19 cellular contexts compared by ENCODE assay signal in genomic region chr3:14120111-14120920, GRCh38. TPM values are rescaled to one million over a fixed set of nuclear protein-coding genes. Genes with fewer than 3 reads are reported as not detected.
DNase-seq lines count a peak whose midpoint lies in the region; ATAC-seq and TF ChIP-seq lines count a peak whose summit lies in the region.
"Had no signal": no experiment of that assay in that cellular context is flagged by ENCODE, and none has a peak within 500 bp of the region (broad histone marks: within the 10 kb centered on the region; RNA-seq: fewer than 3 reads in every experiment).

No MANE protein-coding gene starts in this region.

- peak overlapping the region; percentile 35 for H3K27ac Mint-ChIP-seq in activated CD4-positive, alpha-beta T cell treated with anti-CD3 and anti-CD28 coated beads for 36 hours
- H3K27ac Mint-ChIP-seq in stimulated activated naive CD8-positive, alpha-beta T cell treated with anti-CD3 and anti-CD28 coated beads, Interleukin-15, Interleukin-2, amounts not matched to agents 100 ng/mL and 50 ng/mL, for 24 hours, result peak overlapping the region; percentile 28
- H3K27ac Mint-ChIP-seq in neural crest cell (ENCODE audit: unreplicated experiment), result peak overlapping the region; percentile 7
- H3K27ac Mint-ChIP-seq: HFFc6 had no signal

- H3K36me3 Mint-ChIP-seq in activated CD4-positive, alpha-beta T cell treated with anti-CD3 and anti-CD28 coated beads for 36 hours (ENCODE audit: low read depth), result peaks cover 42% of the 10 kb centered on the region
- peaks cover 54% of the 10 kb centered on the region for H3K36me3 Mint-ChIP-seq in stimulated activated naive CD8-positive, alpha-beta T cell treated with anti-CD3 and anti-CD28 coated beads, Interleukin-15, Interleukin-2, amounts not matched to agents 100 ng/mL and 50 ng/mL, for 24 hours (ENCODE audit: low read depth)
- peaks cover 3% of the 10 kb centered on the region for H3K36me3 Mint-ChIP-seq in neural crest cell (ENCODE audit: low read depth)

- no peaks in the 10 kb centered on the region for H3K27me3 Mint-ChIP-seq in activated CD4-positive, alpha-beta T cell treated with anti-CD3 and anti-CD28 coated beads for 36 hours
- H3K27me3 Mint-ChIP-seq in stimulated activated naive CD8-positive, alpha-beta T cell treated with anti-CD3 and anti-CD28 coated beads, Interleukin-15, Interleukin-2, amounts not matched to agents 100 ng/mL and 50 ng/mL, for 24 hours, result no peaks in the 10 kb centered on the region
- H3K27me3 Mint-ChIP-seq in neural crest cell (ENCODE audit: low read depth), result no peaks in the 10 kb centered on the region

- DNase-seq in activated CD4-positive, alpha-beta T cell treated with anti-CD3 and anti-CD28 coated beads for 36 hours, result no peak
- no peak for DNase-seq in activated CD4-positive, alpha-beta T cell treated with anti-CD3 and anti-CD28 coated beads, Interleukin-2, amount 50 U/mL, for 48 hours
- no peak for DNase-seq in stimulated activated naive CD8-positive, alpha-beta T cell treated with anti-CD3 and anti-CD28 coated beads, Interleukin-15, Interleukin-2, amounts not matched to agents 100 U/mL and 50 U/mL, for 24 hours
- no peak for DNase-seq in neural crest cell (ENCODE audit: low read depth, low spot score)
- DNase-seq in NCI-H1092 treated with DMSO at 0.1 percent for 48 hours (lab: John Stamatoyannopoulos, UW), result no peak
- no peak for DNase-seq in NCI-H748 (lab: John Stamatoyannopoulos, UW; ENCODE audit: unreplicated experiment)
- no peak for DNase-seq in effector CD8-positive, alpha-beta T cell (lab: John Stamatoyannopoulos, UW)
- DNase-seq: C1 segment of cervical spinal cord, COR-L47, DMS153, EL, HFFc6, KBM-7, MG63, NCI-H187 treated with DMSO at 0.1 percent for 48 hours, NCI-H2171 treated with DMSO at 0.1 percent for 48 hours, NCI-H510A treated with DMSO at 0.1 percent for 48 hours, Peyer's patch had no signal

- CTCF ChIA-PET in activated CD4-positive, alpha-beta T cell treated with anti-CD3 and anti-CD28 coated beads for 36 hours (lab: Charles Lee), result no interaction called here

- no peak for TF ChIP-seq CTCF in neural crest cell (conservative IDR thresholded peaks at IDR 0.05)

- ATAC-seq in activated CD4-positive, alpha-beta T cell treated with anti-CD3 and anti-CD28 coated beads for 36 hours, result no peak
- ATAC-seq in stimulated activated naive CD8-positive, alpha-beta T cell treated with anti-CD3 and anti-CD28 coated beads, Interleukin-15, Interleukin-2, amounts not matched to agents 100 U/mL and 50 U/mL, for 24 hours, result no peak

- intact Hi-C loops in activated CD4-positive, alpha-beta T cell treated with anti-CD3 and anti-CD28 coated beads for 36 hours (cut with DNase I, micrococcal nuclease), result loop anchor here in 1 of 2 experiments (5.0 to 10.0 kb wide), 4 partner anchors 468 to 1108 kb away; partner anchors contain the start of genes MRPS25 and NUP210

- no peaks in the 10 kb centered on the region for H3K9me3 Mint-ChIP-seq in activated CD4-positive, alpha-beta T cell treated with anti-CD3 and anti-CD28 coated beads for 36 hours (ENCODE audit: low read depth)
- H3K9me3 Mint-ChIP-seq in stimulated activated naive CD8-positive, alpha-beta T cell treated with anti-CD3 and anti-CD28 coated beads, Interleukin-15, Interleukin-2, amounts not matched to agents 100 ng/mL and 50 ng/mL, for 24 hours, result no peaks in the 10 kb centered on the region
- H3K9me3 Mint-ChIP-seq in neural crest cell, result no peaks in the 10 kb centered on the region
- H3K9me3 Mint-ChIP-seq: HFFc6 had no signal

- H3K4me3 Mint-ChIP-seq in activated CD4-positive, alpha-beta T cell treated with anti-CD3 and anti-CD28 coated beads for 36 hours, result no peak overlapping the region
- H3K4me3 Mint-ChIP-seq in stimulated activated naive CD8-positive, alpha-beta T cell treated with anti-CD3 and anti-CD28 coated beads, Interleukin-15, Interleukin-2, amounts not matched to agents 100 ng/mL and 50 ng/mL, for 24 hours, result no peak overlapping the region
- H3K4me3 Mint-ChIP-seq in neural crest cell, result peak overlapping the region; percentile 10
- H3K4me3 Mint-ChIP-seq: HFFc6 had no signal

- POLR2A ChIA-PET in activated CD4-positive, alpha-beta T cell treated with anti-CD3 and anti-CD28 coated beads for 36 hours (lab: Charles Lee), result no interaction called here

- peaks cover 35% of the 10 kb centered on the region for H3K4me1 Mint-ChIP-seq in activated CD4-positive, alpha-beta T cell treated with anti-CD3 and anti-CD28 coated beads for 36 hours
- H3K4me1 Mint-ChIP-seq in stimulated activated naive CD8-positive, alpha-beta T cell treated with anti-CD3 and anti-CD28 coated beads, Interleukin-15, Interleukin-2, amounts not matched to agents 100 ng/mL and 50 ng/mL, for 24 hours (ENCODE audit: low read depth), result peaks cover 33% of the 10 kb centered on the region
- H3K4me1 Mint-ChIP-seq in neural crest cell, result peaks cover 22% of the 10 kb centered on the region

RNA-seq across cellular contexts. Expression of gene CHCHD4, which starts 4.4 kb away (rescaled TPM):
- 10 to 100 TPM; 23.3 TPM for total RNA-seq in activated CD4-positive, alpha-beta T cell treated with anti-CD3 and anti-CD28 coated beads for 36 hours
- 16.9 and 17.0 TPM in 2 replicates for total RNA-seq in neural crest cell

RNA-seq across cellular contexts. Expression of gene TMEM43, which starts 4.5 kb away (rescaled TPM):
- total RNA-seq in activated CD4-positive, alpha-beta T cell treated with anti-CD3 and anti-CD28 coated beads for 36 hours, result 10 to 100 TPM; 28.3 to 28.5 TPM
- total RNA-seq in neural crest cell, result 42.7 and 42.9 TPM in 2 replicates

RNA-seq across cellular contexts. Expression of gene XPC, which starts 58.1 kb away (rescaled TPM):
- 10 to 100 TPM; 24.3 to 24.7 TPM for total RNA-seq in activated CD4-positive, alpha-beta T cell treated with anti-CD3 and anti-CD28 coated beads for 36 hours
- total RNA-seq in neural crest cell, result 37.3 and 41.6 TPM in 2 replicates

RNA-seq across cellular contexts. Expression of gene LSM3, which starts 58.3 kb away (rescaled TPM):
- 10 to 100 TPM; 23.0 to 30.2 TPM for total RNA-seq in activated CD4-positive, alpha-beta T cell treated with anti-CD3 and anti-CD28 coated beads for 36 hours
- 18.3 and 19.1 TPM in 2 replicates for total RNA-seq in neural crest cell
